8 cellular contexts compared by ENCODE assay signal in the genomic region with DNA sequence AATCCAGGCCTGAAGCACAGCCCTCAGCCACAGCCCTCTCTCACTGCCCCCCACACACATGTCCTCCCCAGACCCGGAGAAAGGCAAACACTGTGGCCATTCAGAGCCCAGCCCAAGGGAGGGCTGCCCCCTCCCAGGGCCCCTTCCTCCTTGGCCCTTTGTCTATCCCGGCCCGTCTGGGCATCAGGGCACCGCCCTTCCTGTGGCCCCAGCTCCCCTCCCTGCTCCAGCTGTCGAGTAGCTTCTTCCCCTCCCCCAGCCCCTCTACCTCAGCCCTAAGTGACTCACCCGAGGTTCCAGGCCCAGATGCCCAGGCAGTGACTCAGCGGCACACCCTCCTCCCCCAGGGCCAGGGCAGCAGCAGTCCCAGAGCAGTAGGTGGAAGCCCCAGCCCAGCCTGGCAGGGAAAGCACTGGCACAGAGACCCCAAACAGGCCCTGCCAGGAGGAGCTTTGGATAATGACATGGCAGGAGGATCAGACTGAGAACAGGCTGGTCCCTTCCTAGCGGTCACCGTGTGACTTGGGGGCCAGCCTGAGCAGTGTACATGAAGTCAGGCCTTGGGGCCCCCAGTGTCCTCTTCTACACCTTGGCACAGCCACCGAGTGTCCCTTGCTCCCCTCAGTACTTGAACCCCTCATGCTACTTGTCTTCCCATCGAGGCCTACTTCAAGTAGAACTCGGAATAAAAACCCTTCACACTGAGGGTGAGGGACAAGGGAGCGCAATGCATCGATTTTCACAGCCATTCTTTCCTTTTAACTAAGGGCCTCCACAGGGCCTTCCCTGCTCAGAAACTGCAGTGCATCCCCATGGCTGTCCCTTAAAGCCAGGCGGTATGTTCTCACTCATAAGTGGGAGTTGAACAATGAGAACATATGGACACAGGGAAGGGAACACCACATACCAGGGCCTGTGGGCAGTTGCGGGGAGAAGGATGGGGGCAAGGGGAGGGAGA. TPM values are rescaled to one million over a fixed set of nuclear protein-coding genes. Genes with fewer than 3 reads are reported as not detected.
A peak's percentile ranks its signal among the peaks of the same experiment; 100 is the strongest.
DNase-seq lines count a peak whose midpoint lies in the region; ATAC-seq and TF ChIP-seq lines count a peak whose summit lies in the region.

No MANE protein-coding gene starts in this region.

- POLR2A ChIA-PET in HEK293 (lab: Yijun Ruan, JAX), result interaction anchor here (0.8 to 1.9 kb wide), 17 partner anchors 13 to 424 kb away, joined by 3 to 27 read pairs (median 5); a partner anchor contains a TSS

- peak overlapping the region; percentile 88 to 97 for H3K27ac Mint-ChIP-seq in effector memory CD8-positive, alpha-beta T cell

- H4K20me1 ChIP-seq in BLaER1 treated with 17β-estradiol and CSF1 and Interleukin-3, amounts not matched to agents 10 nM and 100 nM, result no peaks in the 10 kb centered on the region

- peak overlapping the region in 5 of 10 experiments; percentile 11 to 28 (median 20); a peak in 3 of 20 replicates for H3K4me3 ChIP-seq in BLaER1 treated with 17β-estradiol and CSF1 and Interleukin-3, amounts not matched to agents 10 nM and 100 nM
- H3K4me3 ChIP-seq in HEK293 (ENCODE audit: low read depth, low read length) (no peak overlapping the region), mesodermal cell (ENCODE audit: extremely low read depth, insufficient read depth, low read length, poor library complexity, severe bottlenecking) (no peak overlapping the region)

- peak overlapping the region; percentile 75 to 88 (median 83) for H3K9ac ChIP-seq in BLaER1 treated with 17β-estradiol and CSF1 and Interleukin-3, amounts not matched to agents 10 nM and 100 nM

- DNase-seq in NOMO-1 treated with DMSO at 0.1 percent for 48 hours (lab: John Stamatoyannopoulos, UW; ENCODE audit: unreplicated experiment), result peak; percentile 97
- peak; percentile 65 for DNase-seq in activated CD8-positive, alpha-beta memory T cell treated with anti-CD3 and anti-CD28 coated beads, Interleukin-2, amount 50 U/mL, for 1 hour (ENCODE audit: extremely low read depth)
- DNase-seq in effector memory CD8-positive, alpha-beta T cell, result peak; percentile 41 to 60 (median 56)
- peak; percentile 51 for DNase-seq in stimulated activated CD8-positive, alpha-beta memory T cell treated with anti-CD3 and anti-CD28 coated beads, Interleukin-15, amount 100 ng/mL, for 24 hours (ENCODE audit: low read depth)

- no peaks in the 10 kb centered on the region for H3K36me3 ChIP-seq in BLaER1 treated with 17β-estradiol and CSF1 and Interleukin-3, amounts not matched to agents 10 nM and 100 nM
- H3K36me3 ChIP-seq in HEK293 (ENCODE audit: control insufficient read depth in 2 of 2, insufficient read depth in 1 of 2, low read length in 2 of 2) (no peaks in the 10 kb centered on the region), mesodermal cell (ENCODE audit: control insufficient read depth, insufficient read depth, low read length) (no peaks in the 10 kb centered on the region)

- H3K9me3 ChIP-seq in BLaER1 treated with 17β-estradiol and CSF1 and Interleukin-3, amounts not matched to agents 10 nM and 100 nM (replicated peaks in 1 of 11), result no peaks in the 10 kb centered on the region
- H3K9me3 ChIP-seq in HEK293 (ENCODE audit: control insufficient read depth, insufficient read depth, low read depth, low read length), result no peaks in the 10 kb centered on the region
- H3K9me3 ChIP-seq in mesodermal cell (ENCODE audit: control insufficient read depth, low read length), result no peaks in the 10 kb centered on the region

- ATAC-seq in effector memory CD8-positive, alpha-beta T cell (replicated peaks), result peak; percentile 90
- no peak for ATAC-seq in GM19452 (IDR thresholded peaks at IDR 0.05; ENCODE audit: unreplicated experiment)

- CTCF ChIA-PET in HEK293 (lab: Yijun Ruan, JAX), result interaction anchor here (0.6 to 3.1 kb wide), 8 partner anchors 10 to 89 kb away, joined by 3 to 28 read pairs (median 5); a partner anchor contains a TSS

- H3K4me2 ChIP-seq in BLaER1 treated with 17β-estradiol and CSF1 and Interleukin-3, amounts not matched to agents 10 nM and 100 nM, result peak overlapping the region; percentile 76 to 99 (median 91)

- H3K36me3 Mint-ChIP-seq in effector memory CD8-positive, alpha-beta T cell (ENCODE audit: insufficient read depth), result peaks cover 3% of the 10 kb centered on the region

- peak overlapping the region; percentile 51 to 65 for H3K4me3 Mint-ChIP-seq in effector memory CD8-positive, alpha-beta T cell

- H3K4me1 ChIP-seq in BLaER1 treated with 17β-estradiol and CSF1 and Interleukin-3, amounts not matched to agents 10 nM and 100 nM, result peaks cover 42 to 93% (median 66%) of the 10 kb centered on the region in 10 experiments
- peaks cover 7% of the 10 kb centered on the region for H3K4me1 ChIP-seq in HEK293 (ENCODE audit: control insufficient read depth, insufficient read depth, low read length)
- H3K4me1 ChIP-seq in mesodermal cell (ENCODE audit: control insufficient read depth, insufficient read depth, low read length, poor library complexity, severe bottlenecking), result peaks cover 40% of the 10 kb centered on the region

- no peaks in the 10 kb centered on the region for H3K9me3 Mint-ChIP-seq in effector memory CD8-positive, alpha-beta T cell

- 36 to 40% methylated on average over 11 to 12 of the region's 16 CpGs for WGBS in mesodermal cell (ENCODE audit: insufficient coverage in 2 of 2), 2 experiments

- TF ChIP-seq CTCF in HEK293 (tag by site-specific recombination; IDR thresholded peaks at IDR 0.05), result no peak

- H3K4me1 Mint-ChIP-seq in effector memory CD8-positive, alpha-beta T cell (ENCODE audit: low read depth in 2 of 2), result peaks cover 26 to 27% of the 10 kb centered on the region in 2 donors

- H3K27ac ChIP-seq in BLaER1 treated with 17β-estradiol and CSF1 and Interleukin-3, amounts not matched to agents 10 nM and 100 nM, result peak overlapping the region; percentile 85 to 98 (median 94)
- H3K27ac ChIP-seq in HEK293 (ENCODE audit: extremely low read depth, low read depth, low read length) (peak overlapping the region; percentile 77), mesodermal cell (ENCODE audit: low read depth, low read length, severe bottlenecking) (peak overlapping the region; percentile 97)

- peaks cover 11 to 19% of the 10 kb centered on the region in 2 donors for H3K27me3 Mint-ChIP-seq in effector memory CD8-positive, alpha-beta T cell

- no peaks in the 10 kb centered on the region for H3K27me3 ChIP-seq in BLaER1 treated with 17β-estradiol and CSF1 and Interleukin-3, amounts not matched to agents 10 nM and 100 nM

TF ChIP-seq in HEK293, 187 proteins besides CTCF, POLR2A, EP300 and RAD21 (continues in another document):
- TF ChIP-seq ZBTB21 (tag by site-specific recombination; IDR thresholded peaks at IDR 0.05), result peak; percentile 79
- TF ChIP-seq ZNF555 (tag by site-specific recombination; conservative IDR thresholded peaks at IDR 0.05), result no peak
- TF ChIP-seq ZBTB8A (tag by site-specific recombination; IDR thresholded peaks at IDR 0.05), result peak; percentile 83
- TF ChIP-seq ZNF473 (tag by site-specific recombination; IDR thresholded peaks at IDR 0.05), result no peak
- TF ChIP-seq ZNF274 (IDR thresholded peaks at IDR 0.05; ENCODE audit: low read length), result no peak
- TF ChIP-seq ZNF274 (tag by site-specific recombination; IDR thresholded peaks at IDR 0.05; ENCODE audit: borderline replicate concordance), result no peak
- TF ChIP-seq, protein P1, sequence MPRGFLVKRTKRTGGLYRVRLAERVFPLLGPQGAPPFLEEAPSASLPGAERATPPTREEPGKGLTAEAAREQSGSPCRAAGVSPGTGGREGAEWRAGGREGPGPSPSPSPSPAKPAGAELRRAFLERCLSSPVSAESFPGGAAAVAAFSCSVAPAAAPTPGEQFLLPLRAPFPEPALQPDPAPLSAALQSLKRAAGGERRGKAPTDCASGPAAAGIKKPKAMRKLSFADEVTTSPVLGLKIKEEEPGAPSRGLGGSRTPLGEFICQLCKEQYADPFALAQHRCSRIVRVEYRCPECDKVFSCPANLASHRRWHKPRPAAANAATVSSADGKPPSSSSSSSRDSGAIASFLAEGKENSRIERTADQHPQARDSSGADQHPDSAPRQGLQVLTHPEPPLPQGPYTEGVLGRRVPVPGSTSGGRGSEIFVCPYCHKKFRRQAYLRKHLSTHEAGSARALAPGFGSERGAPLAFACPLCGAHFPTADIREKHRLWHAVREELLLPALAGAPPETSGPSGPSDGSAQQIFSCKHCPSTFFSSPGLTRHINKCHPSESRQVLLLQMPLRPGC (tag by site-specific recombination; IDR thresholded peaks at IDR 0.05), result peak; percentile 89
- peak; percentile 91 for TF ChIP-seq ZSCAN23 (tag by site-specific recombination; IDR thresholded peaks at IDR 0.05)
- no peak for TF ChIP-seq ZNF48 (tag by site-specific recombination; IDR thresholded peaks at IDR 0.05)

RNA-seq across cellular contexts. Expression of a gene that starts 1.0 kb away (rescaled TPM):
- 1.3 TPM for polyA plus RNA-seq in mesodermal cell (2013, experiment 1 of 2)
- polyA plus RNA-seq in mesodermal cell (2013, experiment 2 of 2), result 1.6 TPM

RNA-seq across cellular contexts. Expression of a gene that starts 17.6 kb away (rescaled TPM):
- polyA plus RNA-seq in mesodermal cell (2013, experiment 1 of 2), result 26.8 TPM
- 18.2 TPM for polyA plus RNA-seq in mesodermal cell (2013, experiment 2 of 2)

RNA-seq across cellular contexts. Expression of a gene that starts 21.1 kb away (rescaled TPM):
- polyA plus RNA-seq in mesodermal cell (2013, experiment 1 of 2), result 235 TPM
- polyA plus RNA-seq in mesodermal cell (2013, experiment 2 of 2), result 190 TPM

RNA-seq across cellular contexts. Expression of a gene that starts 26.0 kb away (rescaled TPM):
- polyA plus RNA-seq in mesodermal cell (2013, experiment 1 of 2), result 0.63 TPM
- polyA plus RNA-seq in mesodermal cell (2013, experiment 2 of 2), result not detected

RNA-seq across cellular contexts. Expression of a gene that starts 30.9 kb away (rescaled TPM):
- 178 TPM for polyA plus RNA-seq in mesodermal cell (2013, experiment 1 of 2)
- 147 TPM for polyA plus RNA-seq in mesodermal cell (2013, experiment 2 of 2)
